ENCODE assay signal across 9 cellular contexts in genomic region chr5:92641031-92641962, GRCh38.
A peak's percentile ranks its signal among the peaks of the same experiment; 100 is the strongest.
DNase-seq lines count a peak whose midpoint lies in the region; ATAC-seq and TF ChIP-seq lines count a peak whose summit lies in the region.
"Had no signal": no experiment of that assay in that cellular context is flagged by ENCODE, and none has a peak within 500 bp of the region (broad histone marks: within the 10 kb centered on the region; RNA-seq: fewer than 3 reads in every experiment).

No MANE protein-coding gene starts in this region.

- H3K27me3 ChIP-seq in GM23338 (ENCODE audit: insufficient read depth) = no peaks in the 10 kb centered on the region
- no peaks in the 10 kb centered on the region for H3K27me3 ChIP-seq in rectal smooth muscle tissue (ENCODE audit: control insufficient read depth, insufficient read depth, low read length)
- no peaks in the 10 kb centered on the region for H3K27me3 ChIP-seq in testis

- H4K20me1 ChIP-seq in GM23338 (replicated peaks; ENCODE audit: insufficient read depth) = no peaks in the 10 kb centered on the region

- no peak overlapping the region for H3K4me3 Mint-ChIP-seq in GM23338

- no peak overlapping the region for H3K27ac ChIP-seq in GM23338 (ENCODE audit: low read depth)
- no peak overlapping the region for H3K27ac ChIP-seq in rectal smooth muscle tissue (ENCODE audit: low read depth, low read length)
- no peak overlapping the region for H3K27ac ChIP-seq in testis

- H3K9me2 ChIP-seq in GM23338 (ENCODE audit: insufficient read depth) = no peaks in the 10 kb centered on the region

- no peaks in the 10 kb centered on the region for H3F3A ChIP-seq in GM23338 (replicated peaks; ENCODE audit: low read depth)

- H3K4me2 ChIP-seq in GM23338 = peak overlapping the region; percentile 53

- H3K27me3 Mint-ChIP-seq in GM23338 (ENCODE audit: insufficient read depth, low read depth, poor library complexity) = no peaks in the 10 kb centered on the region

- peak overlapping the region; percentile 18; the same call in 1 of the 2 replicates for H3K27ac Mint-ChIP-seq in GM23338

- H3K36me3 ChIP-seq in GM23338 (ENCODE audit: insufficient read depth) (no peaks in the 10 kb centered on the region), rectal smooth muscle tissue (ENCODE audit: control insufficient read depth, insufficient read depth, low read length) (no peaks in the 10 kb centered on the region), testis (ENCODE audit: low read depth, missing control alignments) (no peaks in the 10 kb centered on the region)

- TF ChIP-seq CTCF in GM23338 (conservative IDR thresholded peaks at IDR 0.05; ENCODE audit: low read depth in 2 of 2) = no peak
- no peak for TF ChIP-seq CTCF in testis (IDR thresholded peaks at IDR 0.05)

- H3K4me3 ChIP-seq in GM23338 (no peak overlapping the region), rectal smooth muscle tissue (ENCODE audit: low read length) (peak overlapping the region; percentile 34), testis (no peak overlapping the region)

- no peak for TF ChIP-seq POLR2A in testis (IDR thresholded peaks at IDR 0.05)

- H3K79me2 ChIP-seq in GM23338 (replicated peaks; ENCODE audit: insufficient read depth) = no peaks in the 10 kb centered on the region

- H3K4me1 Mint-ChIP-seq in GM23338 = peaks cover 36% of the 10 kb centered on the region

- ATAC-seq in GM23338 = no peak; the same call in 1 of the 3 replicates

- no peaks in the 10 kb centered on the region for H3K9me3 ChIP-seq in testis

- 27 to 36% methylated on average over 10 of the region's 10 CpGs for WGBS in testis, 2 donors

- no peaks in the 10 kb centered on the region for H3K9me3 Mint-ChIP-seq in GM23338

- intact Hi-C loops in testis (cut with DNase I; ENCODE audit: low total_unique reads) = no loop called here

- peaks cover 33% of the 10 kb centered on the region for H3K4me1 ChIP-seq in GM23338 (ENCODE audit: insufficient read depth)
- H3K4me1 ChIP-seq in rectal smooth muscle tissue (ENCODE audit: control insufficient read depth, insufficient read depth, low read length) = no peaks in the 10 kb centered on the region
- no peaks in the 10 kb centered on the region for H3K4me1 ChIP-seq in testis

- no peak overlapping the region for H3K9ac ChIP-seq in rectal smooth muscle tissue (ENCODE audit: low read length)

- H3K36me3 Mint-ChIP-seq in GM23338 (ENCODE audit: low read depth) = no peaks in the 10 kb centered on the region

- DNase-seq in GM23338 (ENCODE audit: low spot score) (no peak), NCI-H774 (lab: John Stamatoyannopoulos, UW) (peak; percentile 78), fibroblast of gingiva (ENCODE audit: low read depth) (peak; percentile 61), testis (no peak), HuH-7.5 (ENCODE audit: low spot score) (no peak), germinal center (ENCODE audit: low spot score) (no peak)
- no peak for DNase-seq in effector CD8-positive, alpha-beta T cell (lab: John Stamatoyannopoulos, UW)
- DNase-seq: left cardiac atrium had no signal

- 0 out of 2 replicates have a peak overlapping the region, but pooled peaks have one; percentile 29 for H2AFZ ChIP-seq in GM23338

TF ChIP-seq in GM23338, 12 proteins besides CTCF, POLR2A, EP300 and RAD21:
- TF ChIP-seq ZNF462 (CRISPR knock-in tag; IDR thresholded peaks at IDR 0.05) (no peak), STAT1 (IDR thresholded peaks at IDR 0.05; ENCODE audit: unreplicated experiment) (no peak), JUNB (IDR thresholded peaks at IDR 0.05; ENCODE audit: unreplicated experiment) (no peak)
TF ChIP-seq in GM23338: peak in this region for 0.

Comparison
In these comparisons a context has a peak if more than half of its experiments do, and no peak if none do; other contexts are left out.
1. DNase-seq: peak in NCI-H774 (single experiment) and fibroblast of gingiva (single experiment); none in GM23338 (single experiment), testis (single experiment), effector CD8-positive, alpha-beta T cell (single experiment), HuH-7.5 (single experiment) and germinal center (single experiment).